In the genomic region with DNA sequence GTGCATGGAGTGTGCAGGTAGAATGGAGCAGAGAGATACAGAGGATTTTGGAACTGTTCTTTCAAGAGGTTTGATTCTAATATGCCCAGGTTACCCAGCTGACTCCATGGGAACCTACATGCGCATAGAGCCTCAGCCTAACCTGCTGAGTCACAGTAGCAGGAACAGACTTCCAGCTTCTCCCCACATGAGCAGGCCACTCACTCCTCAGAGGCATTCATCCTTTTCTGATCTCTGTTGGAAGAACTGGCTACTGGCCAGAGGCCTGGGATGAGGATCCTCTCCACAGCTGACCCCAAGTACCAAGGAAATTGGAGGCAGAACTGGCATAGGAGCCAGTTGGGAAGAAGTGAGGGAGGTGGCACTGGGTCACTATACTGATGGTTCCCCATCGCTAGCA, we compare ENCODE assay signal across 16 cellular contexts. TPM values are rescaled to one million over a fixed set of nuclear protein-coding genes. Genes with fewer than 3 reads are reported as not detected.
A peak's percentile ranks its signal among the peaks of the same experiment; 100 is the strongest.
DNase-seq lines count a peak whose midpoint lies in the region; ATAC-seq and TF ChIP-seq lines count a peak whose summit lies in the region.
"Had no signal": no experiment of that assay in that cellular context is flagged by ENCODE, and none has a peak within 500 bp of the region (broad histone marks: within the 10 kb centered on the region; RNA-seq: fewer than 3 reads in every experiment).

No MANE protein-coding gene starts in this region.

- H3K36me3 ChIP-seq in A673 (ENCODE audit: insufficient read depth, low read length, poor library complexity, severe bottlenecking), result no peaks in the 10 kb centered on the region
- H3K36me3 ChIP-seq: esophagus squamous epithelium, Peyer's patch had no signal

- in situ Hi-C loops in astrocyte of the spinal cord (cut with HindIII; ENCODE audit: low sequenced_read_pairs), result no loop called here

- peaks cover 6% of the 10 kb centered on the region; the same call in 1 of the 2 replicates for H3K9me3 ChIP-seq in AG04450 (ENCODE audit: control insufficient read depth, insufficient read depth, low read length)
- H3K9me3 ChIP-seq in A673 (ENCODE audit: low read depth, low read length, poor library complexity, severe bottlenecking), result no peaks in the 10 kb centered on the region
- H3K9me3 ChIP-seq: esophagus squamous epithelium, Peyer's patch had no signal

- CTCF ChIA-PET in AG04450 (lab: Charles Lee), result interaction anchor here (1.3 to 3.2 kb wide), 4 partner anchors 46 to 230 kb away, joined by 3 to 15 read pairs (median 6); no protein-coding TSS in a partner anchor
- CTCF ChIA-PET in A673 (lab: Charles Lee), result no interaction called here

- POLR2A ChIA-PET in AG04450 (lab: Yijun Ruan, JAX) (interaction anchor here (0.7 kb wide), 1 partner anchor 14 kb away, joined by 5 read pairs; no protein-coding TSS in a partner anchor), A673 (lab: Charles Lee; ENCODE audit: low non-redundant PET) (no interaction called here)

- no TSS peak for BruUV-seq in A673 (replicated peaks; lab: Mats Ljungman, UMichigan)

- H3K27me3 ChIP-seq in AG04450 (ENCODE audit: control insufficient read depth, insufficient read depth, low read length), result no peaks in the 10 kb centered on the region
- no peaks in the 10 kb centered on the region for H3K27me3 ChIP-seq in A673 (replicated peaks; ENCODE audit: insufficient read depth, low read depth, low read length, poor library complexity)
- H3K27me3 ChIP-seq: esophagus squamous epithelium, Peyer's patch had no signal

- no peak overlapping the region for H3K4me3 ChIP-seq in AG04450 (ENCODE audit: low read depth, low read length)
- no peak overlapping the region for H3K4me3 ChIP-seq in astrocyte of the spinal cord (ENCODE audit: low read depth, low read length)
- H3K4me3 ChIP-seq in A673 (ENCODE audit: low read depth, low read length, poor library complexity, severe bottlenecking), result no peak overlapping the region
- H3K4me3 ChIP-seq: esophagus squamous epithelium, Peyer's patch had no signal

- no peak for ATAC-seq in GM21723 (IDR thresholded peaks at IDR 0.05; ENCODE audit: unreplicated experiment)

- peak overlapping the region; percentile 11 for H3K27ac ChIP-seq in AG04450 (ENCODE audit: low read depth, low read length)
- no peak overlapping the region for H3K27ac ChIP-seq in A673 (ENCODE audit: low read depth, low read length, poor library complexity, severe bottlenecking)
- H3K27ac ChIP-seq: esophagus squamous epithelium, Peyer's patch had no signal

- DNase-seq in AG04450 (ENCODE audit: low read depth, low spot score) (no peak), HT1080 (ENCODE audit: low read depth) (peak; percentile 79), astrocyte of the spinal cord (ENCODE audit: low read depth, low spot score) (peak; percentile 67), iris pigment epithelial cell (ENCODE audit: low read depth) (peak; percentile 77), LoVo (ENCODE audit: low spot score) (no peak), A673 (ENCODE audit: low spot score) (no peak), 8988T (no peak)
- DNase-seq: activated CD4-positive, alpha-beta T cell treated with anti-CD3 and anti-CD28 coated beads for 4 hours; activated T-cell treated with anti-CD3 and anti-CD28 coated beads for 4 hours; esophagus squamous epithelium; NCI-H1436 treated with DMSO at 0.1 percent for 48 hours; NCI-H510A; occipital lobe; Peyer's patch; stimulated activated CD4-positive, alpha-beta T cell treated with anti-CD3 and anti-CD28 coated beads, Interleukin-12 subunit alpha, Interleukin-12 subunit beta, amount 100 ng/mL, for 4 hours had no signal

- intact Hi-C loops in A673 (cut with micrococcal nuclease; ENCODE audit: unreplicated experiment), result no loop called here

- no peak for TF ChIP-seq CTCF in AG04450 (IDR thresholded peaks at IDR 0.05; ENCODE audit: low read depth, low read length)
- TF ChIP-seq CTCF in astrocyte of the spinal cord (IDR thresholded peaks at IDR 0.05; ENCODE audit: low read depth, low read length), result no peak
- TF ChIP-seq CTCF in A673 (conservative IDR thresholded peaks at IDR 0.05; ENCODE audit: low read depth, low read length), result no peak

- H3K4me1 ChIP-seq in A673 (ENCODE audit: insufficient read depth, low read length, poor library complexity, severe bottlenecking), result peaks cover 22% of the 10 kb centered on the region

RNA-seq across cellular contexts. Expression of a gene that starts 17.9 kb away (rescaled TPM):
- polyA plus RNA-seq in AG04450 (2011; rRNA removed), result 39.1 and 51.0 TPM in 2 replicates
- polyA minus RNA-seq in AG04450 (2011; rRNA and poly(A)+ RNA removed), result 35.8 and 43.8 TPM in 2 replicates
- total RNA-seq in HT1080 (2014; rRNA removed; shearing (Covaris generic)), result 13.2 and 24.5 TPM in 2 replicates
- 19.6 and 27.2 TPM in 2 replicates for polyA plus RNA-seq in HT1080 (2015; cell fraction: cytosol; rRNA removed)
- 14.6 and 15.2 TPM in 2 replicates for polyA plus RNA-seq in HT1080 (2015; cell fraction: nucleus; rRNA removed)
- total RNA-seq in A673 (2021), result 44.1 and 44.4 TPM in 2 replicates

Comparison
In these comparisons a context has a peak if more than half of its experiments do, and no peak if none do; other contexts are left out.
1. DNase-seq: peak in HT1080 (single experiment), astrocyte of the spinal cord (single experiment) and iris pigment epithelial cell (single experiment); none in AG04450 (single experiment), LoVo (single experiment), A673 (single experiment) and 8988T (single experiment).